In the genomic region with DNA sequence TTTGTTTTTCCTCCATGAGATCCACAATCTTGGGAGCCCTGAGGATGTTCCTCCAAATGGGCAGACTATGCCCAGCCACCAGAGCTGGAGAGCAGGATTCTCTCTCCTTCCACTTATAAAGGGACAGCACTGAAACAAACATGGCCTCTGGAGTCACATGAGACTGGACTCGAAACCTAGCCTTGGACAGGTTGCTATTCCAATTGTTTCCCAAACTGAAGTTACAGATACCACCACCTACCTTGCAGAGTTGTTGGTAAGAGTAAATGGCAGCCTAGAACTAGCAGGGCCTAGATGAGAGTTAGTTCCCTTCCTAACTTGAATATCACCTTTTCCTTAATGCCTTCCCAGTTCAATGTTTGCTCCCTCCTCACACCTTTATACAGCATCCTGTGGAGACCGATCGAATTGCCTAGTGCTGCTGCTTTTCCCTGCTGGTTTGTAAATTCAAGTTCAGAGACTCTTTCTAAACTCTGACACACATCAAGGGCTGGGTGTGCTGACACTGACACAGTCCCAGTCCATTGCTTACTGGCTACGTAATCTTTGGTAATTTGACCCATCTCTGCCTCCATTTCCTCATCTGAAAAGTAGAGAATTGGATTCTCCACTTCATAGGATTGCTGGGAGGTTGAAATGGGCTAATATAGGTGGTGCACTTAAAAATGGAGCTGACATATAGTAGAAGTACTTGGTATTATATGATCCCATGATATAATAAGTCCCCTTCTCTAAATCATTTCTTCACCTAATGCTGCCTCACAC, we compare ENCODE assay signal across 8 cellular contexts. TPM values are rescaled to one million over a fixed set of nuclear protein-coding genes. Genes with fewer than 3 reads are reported as not detected.
DNase-seq lines count a peak whose midpoint lies in the region; ATAC-seq, FAIRE-seq and TF ChIP-seq lines count a peak whose summit lies in the region.
"Had no signal": no experiment of that assay in that cellular context is flagged by ENCODE, and none has a peak within 500 bp of the region (broad histone marks: within the 10 kb centered on the region; RNA-seq: fewer than 3 reads in every experiment).

No MANE protein-coding gene starts in this region.

- H3K27me3 ChIP-seq in Panc1 (ENCODE audit: control insufficient read depth, insufficient read depth, low read length) = no peaks in the 10 kb centered on the region
- H3K27me3 ChIP-seq in spleen (replicated peaks in 1 of 7) = no peaks in the 10 kb centered on the region

- POLR2A ChIA-PET in Panc1 (lab: Charles Lee) = interaction anchor here (1.0 to 1.2 kb wide), 3 partner anchors 8 to 35 kb away, joined by 3 to 8 read pairs (median 4); a partner anchor contains a TSS

- H3K27ac ChIP-seq in Panc1 (ENCODE audit: low read length) (peak overlapping the region; percentile 94; the same call in 1 of the 2 replicates), spleen (peak overlapping the region; percentile 85 to 98 (median 94))

- H3K4me3 ChIP-seq in Panc1 (ENCODE audit: low read depth in 2 of 2, low read length in 2 of 2) = peak overlapping the region in 1 of 2 experiments; percentile 99; a peak in 1 of 4 replicates
- peak overlapping the region; percentile 89 for H3K4me3 ChIP-seq in fibroblast of pulmonary artery (replicated peaks; ENCODE audit: low read depth, low read length)
- peak overlapping the region in 4 of 8 donors; percentile 88 to 99 (median 92) for H3K4me3 ChIP-seq in spleen

- in situ Hi-C loops in Panc1 (cut with HindIII; ENCODE audit: low pct_unique_long_range_greater_than_20kb, low sequenced_read_pairs) = no loop called here

- intact Hi-C loops in Panc1 (cut with micrococcal nuclease; ENCODE audit: unreplicated experiment) (loop anchor here (5.0 kb wide), 1 partner anchor 180 kb away; no protein-coding TSS in a partner anchor), spleen (cut with DNase I; ENCODE audit: low total_unique reads) (no loop called here)

- H3K4me1 ChIP-seq in Panc1 (ENCODE audit: control insufficient read depth, insufficient read depth, low read length) = peaks cover 15% of the 10 kb centered on the region
- H3K4me1 ChIP-seq in spleen = peaks cover 21 to 58% (median 46%) of the 10 kb centered on the region in 6 donors

- DNase-seq in GM12891 (ENCODE audit: insufficient read length, low spot score) (no peak), Panc1 (ENCODE audit: low read depth, low spot score) (no peak), fibroblast of pulmonary artery (ENCODE audit: low read depth) (no peak), spleen (peak; percentile 11), NOMO-1 treated with DMSO at 0.1 percent for 48 hours (lab: John Stamatoyannopoulos, UW; ENCODE audit: unreplicated experiment) (no peak)
- DNase-seq: NCI-H2107 had no signal

- H3K9me3 ChIP-seq in Panc1 (ENCODE audit: control insufficient read depth, insufficient read depth, low read depth, low read length) (no peaks in the 10 kb centered on the region), spleen (no peaks in the 10 kb centered on the region)

- WGBS in spleen, 5 donors = 57 to 93% (median 65%) methylated on average over 4 of the region's 4 CpGs

- FAIRE-seq in GM12891 (lab: Jason Lieb, UNC) = no peak

- TF ChIP-seq POLR2A in GM12891 (IDR thresholded peaks at IDR 0.05; ENCODE audit: low read depth, low read length) (peak; percentile 51; the same call in 1 of the 2 replicates), spleen (IDR thresholded peaks at IDR 0.05) (no peak)

- TF ChIP-seq CTCF in Panc1 (IDR thresholded peaks at IDR 0.05) (no peak), fibroblast of pulmonary artery (IDR thresholded peaks at IDR 0.05; ENCODE audit: low read length, missing control alignments) (no peak), spleen (IDR thresholded peaks at IDR 0.05 in 8 of 11, conservative IDR thresholded peaks at IDR 0.05 in 3 of 11) (no peak)

- ATAC-seq in Panc1 = no peak
- ATAC-seq in HG03139 (IDR thresholded peaks at IDR 0.05; ENCODE audit: unreplicated experiment) = no peak
- no peak for ATAC-seq in HG02938 (IDR thresholded peaks at IDR 0.05; ENCODE audit: unreplicated experiment)

- H3K36me3 ChIP-seq in Panc1 (ENCODE audit: control insufficient read depth, insufficient read depth, low read length) (peaks cover 2% of the 10 kb centered on the region; the same call in 1 of the 2 replicates), spleen (peaks cover 0 to 13% (median 0%) of the 10 kb centered on the region in 6 donors)

- no TSS peak for BruUV-seq in Panc1 (replicated peaks; lab: Mats Ljungman, UMichigan)

- CTCF ChIA-PET in Panc1 (lab: Charles Lee) = interaction anchor here (1.2 to 1.3 kb wide), 2 partner anchors 10 to 34 kb away, joined by 4 to 10 read pairs; a partner anchor contains a TSS

TF ChIP-seq in GM12891, 5 proteins besides CTCF, POLR2A, EP300 and RAD21:
- TF ChIP-seq POU2F2 (IDR thresholded peaks at IDR 0.05; ENCODE audit: low read depth, low read length) (no peak), POLR2AphosphoS5 (IDR thresholded peaks at IDR 0.05; ENCODE audit: low read depth, low read length) (no peak), SPI1 (IDR thresholded peaks at IDR 0.05; ENCODE audit: low read depth, low read length) (no peak), TAF1 (IDR thresholded peaks at IDR 0.05; ENCODE audit: low read depth, low read length) (no peak), PAX5 (IDR thresholded peaks at IDR 0.05; ENCODE audit: insufficient read depth, low read length, severe bottlenecking) (no peak)
TF ChIP-seq in GM12891: peak in this region for 0.

RNA-seq across cellular contexts. Expression of a gene that starts 2.6 kb away (rescaled TPM):
- 62.4 TPM for polyA plus RNA-seq in GM12891 (2012; ENCODE audit: low read depth, missing spikeins)
- total RNA-seq in Panc1 (2021; ENCODE audit: unreplicated experiment) (56.0 TPM), spleen (100 to 1,000 TPM in 3 of 7 donors, 10 to 100 TPM in 4; 51.3 to 177 (median 67.6) TPM)
- polyA plus RNA-seq in Panc1 (2012; ENCODE audit: insufficient read length) = 58.5 TPM
- 100 to 1,000 TPM; 100 to 128 (median 107) TPM for polyA plus RNA-seq in spleen

RNA-seq across cellular contexts. Expression of a gene that starts 10.3 kb away (rescaled TPM):
- polyA plus RNA-seq in GM12891 (2012; ENCODE audit: low read depth, missing spikeins) = 0.32 TPM
- total RNA-seq in Panc1 (2021; ENCODE audit: unreplicated experiment) (17.0 TPM), spleen (10 to 100 TPM; 10.4 to 22.8 (median 18.3) TPM)
- polyA plus RNA-seq in Panc1 (2012; ENCODE audit: insufficient read length) = 19.5 TPM
- polyA plus RNA-seq in spleen = 1 to 10 TPM; 4.3 to 7.8 (median 6.3) TPM

RNA-seq across cellular contexts. Expression of a gene that starts 11.9 kb away (rescaled TPM):
- 19.9 TPM for polyA plus RNA-seq in GM12891 (2012; ENCODE audit: low read depth, missing spikeins)
- 52.1 TPM for total RNA-seq in Panc1 (2021; ENCODE audit: unreplicated experiment)
- 31.4 TPM for polyA plus RNA-seq in Panc1 (2012; ENCODE audit: insufficient read length)
- 10 to 100 TPM; 16.9 to 26.3 (median 22.8) TPM for total RNA-seq in spleen
- polyA plus RNA-seq in spleen = 10 to 100 TPM; 16.8 to 24.7 (median 21.3) TPM

RNA-seq across cellular contexts. Expression of a gene that starts 58.3 kb away (rescaled TPM):
- 14.4 TPM for polyA plus RNA-seq in GM12891 (2012; ENCODE audit: low read depth, missing spikeins)
- total RNA-seq in Panc1 (2021; ENCODE audit: unreplicated experiment) (38.4 TPM), spleen (10 to 100 TPM; 19.1 to 32.5 (median 24.9) TPM)
- 33.8 TPM for polyA plus RNA-seq in Panc1 (2012; ENCODE audit: insufficient read length)
- polyA plus RNA-seq in spleen = 1 to 10 TPM; 4.6 to 9.5 (median 7.9) TPM
